ENCODE assay signal across 36 cellular contexts in the genomic region with DNA sequence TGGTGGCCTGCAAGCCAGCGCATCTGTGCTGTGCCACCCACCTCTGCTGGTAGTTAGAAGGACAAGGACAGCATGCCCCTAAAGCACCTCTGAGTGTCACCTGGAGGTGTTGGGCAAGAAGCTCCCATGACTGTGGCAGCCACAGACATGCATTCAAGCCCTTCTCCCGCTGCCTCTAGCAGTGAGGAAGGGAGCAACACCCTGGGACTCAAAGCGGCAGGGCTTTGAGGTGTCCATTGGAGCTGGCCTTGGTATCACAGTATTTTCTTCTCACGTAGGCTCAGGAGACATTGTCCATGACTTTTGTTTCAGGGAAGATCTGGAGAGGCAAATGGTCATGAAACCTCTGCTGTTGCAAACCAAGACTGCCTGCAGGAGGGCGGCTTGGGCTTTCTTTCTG.
"Had no signal": no experiment of that assay in that cellular context is flagged by ENCODE, and none has a peak within 500 bp of the region (broad histone marks: within the 10 kb centered on the region; RNA-seq: fewer than 3 reads in every experiment).

No MANE protein-coding gene starts in this region.

- H3K4me3 ChIP-seq: MG63 had no signal

- H3K36me3 ChIP-seq: MG63 had no signal

- DNase-seq: Karpas-422, Kasumi-1, MG63, MM.1S, MV-4-11, NCI-H1048, NCI-H1092, NCI-H1092 treated with DMSO at 0.1 percent for 48 hours, NCI-H1105, NCI-H1105 treated with DMSO at 0.1 percent for 48 hours, NCI-H1417, NCI-H1417 treated with DMSO at 0.1 percent for 48 hours, NCI-H1436, NCI-H1436 treated with DMSO at 0.1 percent for 48 hours, NCI-H146, NCI-H1694, NCI-H1694 treated with DMSO at 0.1 percent for 48 hours, NCI-H187, NCI-H187 treated with DMSO at 0.1 percent for 48 hours, NCI-H1930, NCI-H2029, NCI-H2029 treated with DMSO at 0.1 percent for 48 hours, NCI-H2081, NCI-H2081 treated with DMSO at 0.1 percent for 48 hours, NCI-H2107, NCI-H2171, NCI-H2171 treated with DMSO at 0.1 percent for 48 hours, NCI-H2227 treated with DMSO at 0.1 percent for 48 hours, NCI-H226, NCI-H345, NCI-H446, NCI-H446 treated with DMSO at 0.1 percent for 48 hours, NCI-H510A, NCI-H510A treated with DMSO at 0.1 percent for 48 hours, NCI-H524, NCI-H524 treated with DMSO at 0.1 percent for 48 hours had no signal

- H3K9me3 ChIP-seq: MG63 had no signal

- H3K27me3 ChIP-seq: MG63 had no signal
